Comparison of ENCODE assay signal across 16 cellular contexts in the genomic region with DNA sequence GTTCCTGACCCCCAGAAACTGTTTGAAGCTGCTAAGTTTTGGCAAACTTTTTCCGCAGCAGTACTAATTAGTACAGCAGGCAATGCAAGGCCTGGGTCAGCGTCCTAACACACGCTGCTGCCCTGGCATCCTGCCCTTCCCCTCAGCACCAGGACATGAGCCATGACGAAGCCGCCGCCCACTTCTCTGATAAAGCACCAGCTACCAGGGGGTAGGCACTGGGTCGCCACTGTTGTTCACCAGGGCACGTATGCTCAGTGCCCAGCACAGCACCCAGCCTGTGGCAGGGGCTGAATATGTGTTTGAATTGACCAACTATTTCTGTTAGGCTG. TPM values are rescaled to one million over a fixed set of nuclear protein-coding genes. Genes with fewer than 3 reads are reported as not detected.
DNase-seq lines count a peak whose midpoint lies in the region; ATAC-seq and TF ChIP-seq lines count a peak whose summit lies in the region.
"Had no signal": no experiment of that assay in that cellular context is flagged by ENCODE, and none has a peak within 500 bp of the region (broad histone marks: within the 10 kb centered on the region; RNA-seq: fewer than 3 reads in every experiment).

No MANE protein-coding gene starts in this region.

- H3K27me3 Mint-ChIP-seq in dendritic cell treated with granulocyte-macrophage colony-stimulating factor and Interleukin-4, amounts not matched to agents 40 ng/mL and 50 ng/mL, for 4 days: peaks cover 5% of the 10 kb centered on the region
- H3K27me3 Mint-ChIP-seq in stimulated activated memory B cell treated with anti-CD40 and anti-IgM and Interleukin-4, amounts not matched to agents 10 μg/mL and 1 μg/mL and 100 μg/mL, for 72 hours: no peaks in the 10 kb centered on the region
- H3K27me3 Mint-ChIP-seq in endothelial cell (ENCODE audit: unreplicated experiment): peaks cover 8% of the 10 kb centered on the region

- H3K36me3 Mint-ChIP-seq in dendritic cell treated with granulocyte-macrophage colony-stimulating factor and Interleukin-4, amounts not matched to agents 40 ng/mL and 50 ng/mL, for 4 days (ENCODE audit: low read depth): peaks cover 16% of the 10 kb centered on the region
- peaks cover 29% of the 10 kb centered on the region for H3K36me3 Mint-ChIP-seq in stimulated activated memory B cell treated with anti-CD40 and anti-IgM and Interleukin-4, amounts not matched to agents 10 μg/mL and 1 μg/mL and 100 μg/mL, for 72 hours
- peaks cover 44% of the 10 kb centered on the region for H3K36me3 Mint-ChIP-seq in endothelial cell (ENCODE audit: low read depth, unreplicated experiment)

- no peak overlapping the region for H3K4me3 ChIP-seq in right lobe of liver
- H3K4me3 ChIP-seq: coronary artery had no signal

- H3K27me3 ChIP-seq in right lobe of liver: no peaks in the 10 kb centered on the region

- H3K9me3 ChIP-seq in right lobe of liver: no peaks in the 10 kb centered on the region

- ATAC-seq in right lobe of liver: peak in 3 of 4 donors; percentile 53 to 63 (median 57)
- ATAC-seq in stimulated activated memory B cell treated with anti-CD40 and anti-IgM and Interleukin-4, amounts not matched to agents 10 μg/mL and 1 μg/mL and 100 μg/mL, for 72 hours: no peak

- DNase-seq in LHCN-M2 (ENCODE audit: low read depth) (peak; percentile 28), right lobe of liver (peak in 2 of 3 donors; percentile 72 to 78), NAMALWA (ENCODE audit: low spot score) (no peak), endothelial cell (ENCODE audit: low spot score) (no peak), HK-2 (ENCODE audit: unreplicated experiment) (no peak)
- DNase-seq in activated T-cell treated with anti-CD3 and anti-CD28 coated beads, Interleukin-2, amount 50 U/mL, for 1 hour: no peak
- DNase-seq: activated CD4-positive, alpha-beta T cell treated with anti-CD3 and anti-CD28 coated beads, Interleukin-2, amount 10 ng/mL, durations not matched to agents 24 days and 14 days; amniotic stem cell; DMS153; NCI-H2029 had no signal

- H3K4me1 ChIP-seq in right lobe of liver: peaks cover 0 to 10% (median 6%) of the 10 kb centered on the region in 4 donors

- peaks cover 0 to 7% (median 0%) of the 10 kb centered on the region in 4 donors for H3K36me3 ChIP-seq in right lobe of liver

- WGBS in right lobe of liver (ENCODE audit: insufficient coverage, low coverage, low lambda C conversion rate, missing lambda C conversion rate): 20% methylated on average over 1 of the region's 8 CpGs

- TF ChIP-seq POLR2A in right lobe of liver (IDR thresholded peaks at IDR 0.05): no peak

- peak overlapping the region in 2 of 3 donors; percentile 7 to 30 for H3K27ac ChIP-seq in right lobe of liver

- H3K27ac Mint-ChIP-seq in dendritic cell treated with granulocyte-macrophage colony-stimulating factor and Interleukin-4, amounts not matched to agents 40 ng/mL and 50 ng/mL, for 4 days: peak overlapping the region; percentile 63
- peak overlapping the region; percentile 59 for H3K27ac Mint-ChIP-seq in stimulated activated memory B cell treated with anti-CD40 and anti-IgM and Interleukin-4, amounts not matched to agents 10 μg/mL and 1 μg/mL and 100 μg/mL, for 72 hours
- H3K27ac Mint-ChIP-seq in endothelial cell (ENCODE audit: unreplicated experiment): no peak overlapping the region
- H3K27ac Mint-ChIP-seq: activated CD4-positive, alpha-beta T cell treated with anti-CD3 and anti-CD28 coated beads, Interleukin-2, amount 10 ng/mL, durations not matched to agents 24 days and 14 days; activated T-helper 1 cell treated with anti-CD3 and anti-CD28 coated beads, Interleukin-12 subunit alpha, Interleukin-12 subunit beta, Interleukin-2, Interleukin-4 antibody, amounts not matched to agents 30 ng/mL and 10 ng/mL and 1 ng/mL, durations not matched to agents 14 hours and 24 hours and 36 hours had no signal

- no peaks in the 10 kb centered on the region for H3K9me3 Mint-ChIP-seq in dendritic cell treated with granulocyte-macrophage colony-stimulating factor and Interleukin-4, amounts not matched to agents 40 ng/mL and 50 ng/mL, for 4 days
- H3K9me3 Mint-ChIP-seq in stimulated activated memory B cell treated with anti-CD40 and anti-IgM and Interleukin-4, amounts not matched to agents 10 μg/mL and 1 μg/mL and 100 μg/mL, for 72 hours: peaks cover 2% of the 10 kb centered on the region
- no peaks in the 10 kb centered on the region for H3K9me3 Mint-ChIP-seq in endothelial cell (ENCODE audit: unreplicated experiment)
- H3K9me3 Mint-ChIP-seq: activated CD4-positive, alpha-beta T cell treated with anti-CD3 and anti-CD28 coated beads, Interleukin-2, amount 10 ng/mL, durations not matched to agents 24 days and 14 days; activated T-helper 1 cell treated with anti-CD3 and anti-CD28 coated beads, Interleukin-12 subunit alpha, Interleukin-12 subunit beta, Interleukin-2, Interleukin-4 antibody, amounts not matched to agents 30 ng/mL and 10 ng/mL and 1 ng/mL, durations not matched to agents 14 hours and 24 hours and 36 hours had no signal

- H3K4me3 Mint-ChIP-seq in dendritic cell treated with granulocyte-macrophage colony-stimulating factor and Interleukin-4, amounts not matched to agents 40 ng/mL and 50 ng/mL, for 4 days: no peak overlapping the region
- no peak overlapping the region for H3K4me3 Mint-ChIP-seq in stimulated activated memory B cell treated with anti-CD40 and anti-IgM and Interleukin-4, amounts not matched to agents 10 μg/mL and 1 μg/mL and 100 μg/mL, for 72 hours
- H3K4me3 Mint-ChIP-seq in endothelial cell (ENCODE audit: unreplicated experiment): no peak overlapping the region
- H3K4me3 Mint-ChIP-seq: activated CD4-positive, alpha-beta T cell treated with anti-CD3 and anti-CD28 coated beads, Interleukin-2, amount 10 ng/mL, durations not matched to agents 24 days and 14 days; activated T-helper 1 cell treated with anti-CD3 and anti-CD28 coated beads, Interleukin-12 subunit alpha, Interleukin-12 subunit beta, Interleukin-2, Interleukin-4 antibody, amounts not matched to agents 30 ng/mL and 10 ng/mL and 1 ng/mL, durations not matched to agents 14 hours and 24 hours and 36 hours had no signal

- peaks cover 51% of the 10 kb centered on the region for H3K4me1 Mint-ChIP-seq in dendritic cell treated with granulocyte-macrophage colony-stimulating factor and Interleukin-4, amounts not matched to agents 40 ng/mL and 50 ng/mL, for 4 days (ENCODE audit: low read depth)
- peaks cover 34% of the 10 kb centered on the region for H3K4me1 Mint-ChIP-seq in stimulated activated memory B cell treated with anti-CD40 and anti-IgM and Interleukin-4, amounts not matched to agents 10 μg/mL and 1 μg/mL and 100 μg/mL, for 72 hours
- H3K4me1 Mint-ChIP-seq in endothelial cell (ENCODE audit: unreplicated experiment): peaks cover 4% of the 10 kb centered on the region

- intact Hi-C loops in dendritic cell treated with granulocyte-macrophage colony-stimulating factor and Interleukin-4, amounts not matched to agents 40 ng/mL and 50 ng/mL, for 4 days (cut with micrococcal nuclease): no loop called here
- intact Hi-C loops in right lobe of liver (cut with DNase I): no loop called here

- no peak for TF ChIP-seq CTCF in right lobe of liver (IDR thresholded peaks at IDR 0.05)
- no peak for TF ChIP-seq CTCF in endothelial cell (IDR thresholded peaks at IDR 0.05; ENCODE audit: unreplicated experiment)

RNA-seq across cellular contexts. Expression of a gene that starts 59.5 kb away (rescaled TPM):
- total RNA-seq in LHCN-M2 (2014; rRNA removed) (27.1 and 40.2 TPM in 2 replicates), right lobe of liver (10 to 100 TPM in 5 of 6 experiments, 1 to 10 TPM in 1; 9.2 to 25.8 (median 11.8) TPM), endothelial cell (ENCODE audit: unreplicated experiment) (148 TPM)
- polyA plus RNA-seq in LHCN-M2 (2012): 16.3 TPM
- total RNA-seq: HT-29; T-helper 2 cell treated with Interferon-gamma antibody and Interleukin-4, amounts not matched to agents 100 ng/mL and 5 ng/mL, for 36 hours had no signal

Comparison
In these comparisons a context has a peak if more than half of its experiments do, and no peak if none do; other contexts are left out.
1. DNase-seq: peak in LHCN-M2 (single experiment) and right lobe of liver (2 of 3); none in NAMALWA (single experiment), activated T-cell treated with anti-CD3 and anti-CD28 coated beads, Interleukin-2, amount 50 U/mL, for 1 hour (single experiment), endothelial cell (single experiment) and HK-2 (single experiment).